22 cellular contexts compared by ENCODE assay signal in the genomic region with DNA sequence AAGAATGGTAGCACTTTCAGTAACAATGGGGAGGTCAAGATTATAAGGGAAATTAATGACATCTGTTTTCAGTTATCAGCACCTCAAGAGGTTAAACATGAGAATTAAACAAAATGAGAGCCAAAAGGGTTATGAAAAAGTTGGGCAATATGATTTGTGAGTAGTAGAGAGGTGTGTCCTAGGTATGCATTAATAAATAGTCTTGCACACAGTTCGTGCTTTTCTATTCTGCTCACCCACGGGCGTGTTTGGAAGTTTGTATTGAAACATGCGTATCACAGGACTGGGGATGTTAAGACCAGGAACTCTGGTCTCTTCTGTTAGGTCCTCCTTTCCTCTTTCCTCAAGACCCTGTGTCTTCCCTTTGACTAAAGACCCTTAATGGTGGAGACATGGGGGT. TPM values are rescaled to one million over a fixed set of nuclear protein-coding genes. Genes with fewer than 3 reads are reported as not detected.
DNase-seq lines count a peak whose midpoint lies in the region; ATAC-seq, FAIRE-seq and TF ChIP-seq lines count a peak whose summit lies in the region.
"Had no signal": no experiment of that assay in that cellular context is flagged by ENCODE, and none has a peak within 500 bp of the region (broad histone marks: within the 10 kb centered on the region; RNA-seq: fewer than 3 reads in every experiment).

No MANE protein-coding gene starts in this region.

- H3K27me3 ChIP-seq in keratinocyte (ENCODE audit: control insufficient read depth, extremely low read depth, insufficient read depth, low read length): no peaks in the 10 kb centered on the region
- no peaks in the 10 kb centered on the region for H3K27me3 ChIP-seq in upper lobe of right lung
- H3K27me3 ChIP-seq: adrenal gland had no signal

- H2AFZ ChIP-seq in keratinocyte (ENCODE audit: control insufficient read depth, low read length): no peak overlapping the region
- H2AFZ ChIP-seq: parathyroid adenoma had no signal

- no peak for FAIRE-seq in keratinocyte (lab: Jason Lieb, UNC)
- FAIRE-seq: endometrium, urothelium cell line had no signal

- H3K4me2 ChIP-seq in keratinocyte (ENCODE audit: control insufficient read depth, extremely low read depth, insufficient read depth, low read depth, low read length): peak overlapping the region; percentile 29

- no peak overlapping the region for H3K4me3 ChIP-seq in keratinocyte (ENCODE audit: control insufficient read depth in 2 of 3, extremely low read depth in 1 of 3, insufficient read depth in 2 of 3, low read depth in 1 of 3, low read length in 3 of 3)
- no peak overlapping the region for H3K4me3 ChIP-seq in upper lobe of right lung
- H3K4me3 ChIP-seq: adrenal gland, HAP-1, mucosa of descending colon had no signal

- H3K27ac ChIP-seq in keratinocyte (ENCODE audit: control insufficient read depth, insufficient read depth, low read length) (no peak overlapping the region), upper lobe of right lung (peak overlapping the region; percentile 34)
- H3K27ac ChIP-seq: HL-60, parathyroid adenoma had no signal

- H3K4me1 Mint-ChIP-seq in natural killer cell: peaks cover 77 to 84% of the 10 kb centered on the region in 2 donors
- peaks cover 54 to 72% of the 10 kb centered on the region in 2 donors for H3K4me1 Mint-ChIP-seq in natural killer cell treated with Interleukin-12 subunit alpha and Interleukin-12 subunit beta and Interleukin-15 and Interleukin-18, amount 100 ng/mL, for 72 hours (ENCODE audit: low read depth in 2 of 2)
- peaks cover 87% of the 10 kb centered on the region for H3K4me1 Mint-ChIP-seq in brain
- peaks cover 55% of the 10 kb centered on the region for H3K4me1 Mint-ChIP-seq in activated CD4-positive, alpha-beta T cell treated with anti-CD3 and anti-CD28 coated beads, Interleukin-2, amount 10 ng/mL, durations not matched to agents 24 days and 14 days

- ATAC-seq in natural killer cell: peak in 1 of 3 donors; percentile 21
- no peak for ATAC-seq in natural killer cell treated with Interleukin-12 subunit alpha and Interleukin-12 subunit beta and Interleukin-15 and Interleukin-18, amount 100 ng/mL, for 72 hours
- peak; percentile 19 for ATAC-seq in upper lobe of right lung
- no peak for ATAC-seq in HG03520 (IDR thresholded peaks at IDR 0.05; ENCODE audit: unreplicated experiment)
- ATAC-seq in HG02759 (IDR thresholded peaks at IDR 0.05; ENCODE audit: unreplicated experiment): no peak

- no peaks in the 10 kb centered on the region for H3K36me3 ChIP-seq in keratinocyte (ENCODE audit: control insufficient read depth in 2 of 2, extremely low read depth in 1 of 2, insufficient read depth in 2 of 2, low read length in 2 of 2)
- H3K36me3 ChIP-seq in upper lobe of right lung: no peaks in the 10 kb centered on the region
- H3K36me3 ChIP-seq: adrenal gland had no signal

- H3K36me3 Mint-ChIP-seq in natural killer cell (no peaks in the 10 kb centered on the region), brain (peaks cover 48% of the 10 kb centered on the region)
- peaks cover 4% of the 10 kb centered on the region for H3K36me3 Mint-ChIP-seq in natural killer cell treated with Interleukin-12 subunit alpha and Interleukin-12 subunit beta and Interleukin-15 and Interleukin-18, amount 100 ng/mL, for 72 hours
- peaks cover 32% of the 10 kb centered on the region for H3K36me3 Mint-ChIP-seq in activated CD4-positive, alpha-beta T cell treated with anti-CD3 and anti-CD28 coated beads, Interleukin-2, amount 10 ng/mL, durations not matched to agents 24 days and 14 days (ENCODE audit: low read depth)

- intact Hi-C loops in natural killer cell (cut with micrococcal nuclease) (no loop called here), upper lobe of right lung (cut with DNase I) (no loop called here)
- intact Hi-C loops in activated CD4-positive, alpha-beta T cell treated with anti-CD3 and anti-CD28 coated beads, Interleukin-2, amount 10 ng/mL, durations not matched to agents 24 days and 14 days (cut with micrococcal nuclease): no loop called here

- H3K9me3 Mint-ChIP-seq in natural killer cell (no peaks in the 10 kb centered on the region), brain (peaks cover 0 to 2% (median 0%) of the 10 kb centered on the region in 5 experiments)
- no peaks in the 10 kb centered on the region for H3K9me3 Mint-ChIP-seq in natural killer cell treated with Interleukin-12 subunit alpha and Interleukin-12 subunit beta and Interleukin-15 and Interleukin-18, amount 100 ng/mL, for 72 hours
- no peaks in the 10 kb centered on the region for H3K9me3 Mint-ChIP-seq in activated CD4-positive, alpha-beta T cell treated with anti-CD3 and anti-CD28 coated beads, Interleukin-2, amount 10 ng/mL, durations not matched to agents 24 days and 14 days
- H3K9me3 Mint-ChIP-seq: activated B cell treated with CpG ODN at 0.5 μM for 24 hours had no signal

- no peaks in the 10 kb centered on the region for H3K9me3 ChIP-seq in keratinocyte (ENCODE audit: control insufficient read depth, low read depth, low read length)
- H3K9me3 ChIP-seq in upper lobe of right lung: no peaks in the 10 kb centered on the region
- H3K9me3 ChIP-seq: adrenal gland, HAP-1, mucosa of descending colon had no signal

- H3K4me1 ChIP-seq in keratinocyte (ENCODE audit: control insufficient read depth, extremely low read depth, insufficient read depth, low read length) (peaks cover 38% of the 10 kb centered on the region), upper lobe of right lung (peaks cover 62% of the 10 kb centered on the region)

- H3K4me3 Mint-ChIP-seq in natural killer cell (no peak overlapping the region), brain (peak overlapping the region in 4 of 5 experiments; percentile 58 to 76 (median 74))
- no peak overlapping the region for H3K4me3 Mint-ChIP-seq in natural killer cell treated with Interleukin-12 subunit alpha and Interleukin-12 subunit beta and Interleukin-15 and Interleukin-18, amount 100 ng/mL, for 72 hours
- H3K4me3 Mint-ChIP-seq in activated CD4-positive, alpha-beta T cell treated with anti-CD3 and anti-CD28 coated beads, Interleukin-2, amount 10 ng/mL, durations not matched to agents 24 days and 14 days: no peak overlapping the region
- H3K4me3 Mint-ChIP-seq: activated B cell treated with CpG ODN at 0.5 μM for 24 hours had no signal

- H3K27ac Mint-ChIP-seq in natural killer cell (peak overlapping the region; percentile 22 to 47), brain (peak overlapping the region in 2 of 5 experiments; percentile 21 to 26)
- peak overlapping the region in 1 of 2 donors; percentile 14 for H3K27ac Mint-ChIP-seq in natural killer cell treated with Interleukin-12 subunit alpha and Interleukin-12 subunit beta and Interleukin-15 and Interleukin-18, amount 100 ng/mL, for 72 hours
- no peak overlapping the region for H3K27ac Mint-ChIP-seq in activated CD4-positive, alpha-beta T cell treated with anti-CD3 and anti-CD28 coated beads, Interleukin-2, amount 10 ng/mL, durations not matched to agents 24 days and 14 days
- H3K27ac Mint-ChIP-seq: activated B cell treated with CpG ODN at 0.5 μM for 24 hours had no signal

- dilution Hi-C loops in keratinocyte (cut with MboI; ENCODE audit: extremely low pct_ligation_motif_present, low sequenced_read_pairs): no loop called here

- peaks cover 3% of the 10 kb centered on the region for H4K20me1 ChIP-seq in keratinocyte (ENCODE audit: control insufficient read depth, extremely low read depth, insufficient read depth, low read length)

- H3K27me3 Mint-ChIP-seq in natural killer cell (ENCODE audit: low read depth in 2 of 2): no peaks in the 10 kb centered on the region
- H3K27me3 Mint-ChIP-seq in natural killer cell treated with Interleukin-12 subunit alpha and Interleukin-12 subunit beta and Interleukin-15 and Interleukin-18, amount 100 ng/mL, for 72 hours: no peaks in the 10 kb centered on the region
- no peaks in the 10 kb centered on the region for H3K27me3 Mint-ChIP-seq in brain
- H3K27me3 Mint-ChIP-seq in activated CD4-positive, alpha-beta T cell treated with anti-CD3 and anti-CD28 coated beads, Interleukin-2, amount 10 ng/mL, durations not matched to agents 24 days and 14 days: no peaks in the 10 kb centered on the region
- H3K27me3 Mint-ChIP-seq: activated B cell treated with CpG ODN at 0.5 μM for 24 hours had no signal

- no peaks in the 10 kb centered on the region for H3K9me1 ChIP-seq in keratinocyte (ENCODE audit: control insufficient read depth, extremely low read depth, insufficient read depth, low read length)

- DNase-seq in natural killer cell (no peak), keratinocyte (ENCODE audit: low read depth, low spot score) (no peak), upper lobe of right lung (no peak)
- no peak for DNase-seq in natural killer cell treated with Interleukin-12 subunit alpha and Interleukin-12 subunit beta and Interleukin-15 and Interleukin-18, amount 100 ng/mL, for 72 hours (ENCODE audit: low spot score)
- no peak for DNase-seq in activated CD4-positive, alpha-beta T cell treated with anti-CD3 and anti-CD28 coated beads, Interleukin-2, amount 10 ng/mL, durations not matched to agents 24 days and 14 days
- DNase-seq: activated B cell treated with CpG ODN at 0.5 μM for 24 hours; activated CD8-positive, alpha-beta memory T cell treated with anti-CD3 and anti-CD28 coated beads for 24 hours; central memory CD4-positive, alpha-beta T cell; left cardiac atrium; mucosa of descending colon; MV-4-11; NCI-H187 treated with DMSO at 0.1 percent for 48 hours; stimulated activated CD4-positive, alpha-beta T cell treated with anti-CD3 and anti-CD28 coated beads, Interleukin-2, amount 100 ng/mL, for 24 hours had no signal

- TF ChIP-seq CTCF in natural killer cell (IDR thresholded peaks at IDR 0.05) (no peak), brain (conservative IDR thresholded peaks at IDR 0.05) (no peak), keratinocyte (optimal IDR thresholded peaks at IDR 0.05 in 1 of 3, IDR thresholded peaks at IDR 0.05 in 1 of 3, conservative IDR thresholded peaks at IDR 0.05 in 1 of 3; ENCODE audit: extremely low read depth in 1 of 3, insufficient read depth in 2 of 3, low read length in 3 of 3) (no peak), upper lobe of right lung (IDR thresholded peaks at IDR 0.05) (no peak)

- peaks cover 80% of the 10 kb centered on the region for H3K79me2 ChIP-seq in keratinocyte (ENCODE audit: control insufficient read depth, insufficient read depth, low read length)

- H3K9ac ChIP-seq in keratinocyte (ENCODE audit: control insufficient read depth, extremely low read depth, insufficient read depth, low read length): no peak overlapping the region
- H3K9ac ChIP-seq: parathyroid adenoma had no signal

RNA-seq across cellular contexts. Expression of a gene that starts 6.0 kb away (rescaled TPM):
- 100 to 1,000 TPM; 168 to 205 (median 193) TPM for total RNA-seq in natural killer cell
- 10 to 100 TPM; 73.4 to 94.7 TPM for total RNA-seq in natural killer cell treated with Interleukin-12 subunit alpha and Interleukin-12 subunit beta and Interleukin-15 and Interleukin-18, amount 100 ng/mL, for 72 hours
- 23.8 TPM for polyA plus RNA-seq in brain (ENCODE audit: insufficient read depth, low read depth, low replicate concordance)
- 19.7 to 42.0 TPM (median 28.3 TPM) in 3 replicates for polyA plus RNA-seq in keratinocyte
- 92.8 TPM for polyA plus RNA-seq in keratinocyte (2011; ENCODE audit: low read depth)
- polyA plus RNA-seq in keratinocyte (2011; cell fraction: cytosol; rRNA removed): 17.7 and 27.8 TPM in 2 replicates
- polyA plus RNA-seq in keratinocyte (2011; cell fraction: nucleus; rRNA removed): 63.3 and 69.2 TPM in 2 replicates
- polyA plus RNA-seq in keratinocyte (2012; ENCODE audit: low replicate concordance): 26.0 and 27.1 TPM in 2 replicates
- 57.4 to 108 TPM (median 60.5 TPM) in 3 replicates for polyA minus RNA-seq in keratinocyte
- 24.9 TPM for polyA minus RNA-seq in keratinocyte (2011; cell fraction: cytosol; rRNA and poly(A)+ RNA removed)
- polyA minus RNA-seq in keratinocyte (2011; cell fraction: nucleus; rRNA and poly(A)+ RNA removed): 54.7 and 106 TPM in 2 replicates
- total RNA-seq in upper lobe of right lung: 91.8 TPM
- 74.5 and 77.1 TPM in 2 replicates for total RNA-seq in activated CD4-positive, alpha-beta T cell treated with anti-CD3 and anti-CD28 coated beads, Interleukin-2, amount 10 ng/mL, durations not matched to agents 24 days and 14 days

Comparison
In these comparisons a context has a peak if more than half of its experiments do, and no peak if none do; other contexts are left out.
1. H3K4me3 Mint-ChIP-seq: peak in brain (4 of 5); none in natural killer cell (single experiment), natural killer cell treated with Interleukin-12 subunit alpha and Interleukin-12 subunit beta and Interleukin-15 and Interleukin-18, amount 100 ng/mL, for 72 hours (single experiment) and activated CD4-positive, alpha-beta T cell treated with anti-CD3 and anti-CD28 coated beads, Interleukin-2, amount 10 ng/mL, durations not matched to agents 24 days and 14 days (single experiment).